Comparison of ENCODE assay signal across 14 cellular contexts in the genomic region with DNA sequence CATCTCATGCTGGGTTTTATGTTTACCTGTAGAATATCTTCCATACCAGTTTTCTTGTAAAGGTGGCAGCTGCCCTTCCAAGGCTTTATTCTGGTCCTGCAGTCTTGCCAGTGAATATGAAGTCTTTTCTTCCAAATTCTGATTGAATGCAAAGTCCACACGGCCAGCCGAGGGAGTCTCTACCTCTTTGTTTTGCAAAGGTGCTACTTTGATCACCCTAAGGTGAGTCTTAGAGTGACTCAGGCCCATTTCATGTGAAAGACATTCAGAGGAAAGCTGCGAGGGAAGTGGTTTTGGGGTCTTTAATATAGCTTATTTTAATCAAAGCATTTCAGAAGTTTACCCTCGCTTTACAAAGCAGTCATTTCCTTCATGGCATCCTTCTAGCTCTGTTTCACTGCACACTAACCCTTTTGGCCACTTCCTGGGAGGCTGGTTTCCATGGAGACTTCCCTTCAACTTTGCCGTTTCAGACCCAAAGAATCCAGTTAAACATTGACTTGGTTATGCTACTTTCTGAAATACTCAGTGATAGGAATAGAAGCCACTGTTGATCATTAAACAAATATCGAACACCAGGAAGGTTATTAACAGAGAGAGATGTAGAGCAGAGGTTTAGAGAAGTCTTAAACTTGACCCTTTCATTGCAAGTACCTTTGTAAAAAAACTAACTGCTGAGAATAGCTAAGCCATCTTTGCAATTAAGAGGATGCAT. TPM values are rescaled to one million over a fixed set of nuclear protein-coding genes. Genes with fewer than 3 reads are reported as not detected.
DNase-seq lines count a peak whose midpoint lies in the region; ATAC-seq and TF ChIP-seq lines count a peak whose summit lies in the region.
"Had no signal": no experiment of that assay in that cellular context is flagged by ENCODE, and none has a peak within 500 bp of the region (broad histone marks: within the 10 kb centered on the region; RNA-seq: fewer than 3 reads in every experiment).

A gene with protein sequence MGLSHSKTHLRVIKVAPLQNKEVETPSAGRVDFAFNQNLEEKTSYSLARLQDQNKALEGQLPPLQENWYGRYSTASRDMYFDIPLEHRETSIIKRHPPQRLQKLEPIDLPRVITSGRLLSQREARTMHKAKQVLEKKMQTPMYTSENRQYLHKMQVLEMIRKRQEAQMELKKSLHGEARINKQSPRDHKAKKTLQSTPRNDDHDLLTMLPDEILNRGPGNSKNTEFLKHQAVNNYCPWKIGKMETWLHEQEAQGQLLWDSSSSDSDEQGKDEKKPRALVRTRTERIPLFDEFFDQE (minus strand): TSS at position 391 of the 715 bp plus-strand sequence. CDS start 142 bp downstream, at position 249.

- TF ChIP-seq CTCF in Caco-2 (IDR thresholded peaks at IDR 0.05; ENCODE audit: insufficient read depth in 1 of 2, low read depth in 1 of 2, low read length in 1 of 2, severe bottlenecking in 1 of 2, unreplicated experiment in 1 of 2) (no peak), astrocyte of the spinal cord (IDR thresholded peaks at IDR 0.05; ENCODE audit: low read depth, low read length) (no peak)

- H3K9me3 Mint-ChIP-seq in Caco-2 (ENCODE audit: unreplicated experiment) = no peaks in the 10 kb centered on the region

- intact Hi-C loops in Caco-2 (cut with micrococcal nuclease; ENCODE audit: unreplicated experiment) (no loop called here), Right ventricle myocardium superior (cut with DNase I) (no loop called here)

- H3K4me3 ChIP-seq in Caco-2 (ENCODE audit: low read depth, low read length) = no peak within 1 kb of the TSS
- no peak within 1 kb of the TSS for H3K4me3 ChIP-seq in astrocyte of the spinal cord (ENCODE audit: low read depth, low read length)
- H3K4me3 ChIP-seq: SJSA1 had no signal

- no TSS peak for BruUV-seq in Caco-2 (replicated peaks; lab: Mats Ljungman, UMichigan)

- H3K36me3 ChIP-seq in Caco-2 (ENCODE audit: control insufficient read depth, insufficient read depth, low read length) = no peaks in the 10 kb centered on the region
- H3K36me3 ChIP-seq: SJSA1 had no signal

- no peaks in the 10 kb centered on the region for H3K27me3 Mint-ChIP-seq in Caco-2 (ENCODE audit: insufficient read depth, unreplicated experiment)

- in situ Hi-C loops in astrocyte of the spinal cord (cut with HindIII; ENCODE audit: low sequenced_read_pairs) = no loop called here

- no peaks in the 10 kb centered on the region for H3K9me3 ChIP-seq in Caco-2
- H3K9me3 ChIP-seq: SJSA1 had no signal

- POLR2A ChIA-PET in Caco-2 (lab: Charles Lee) = no interaction called here

- peaks cover 15% of the 10 kb centered on the region for H3K4me1 Mint-ChIP-seq in Caco-2 (ENCODE audit: low read depth, unreplicated experiment)

- no peaks in the 10 kb centered on the region for H3K36me3 Mint-ChIP-seq in Caco-2 (ENCODE audit: insufficient read depth, unreplicated experiment)

- H3K4me1 ChIP-seq in Caco-2 = peaks cover 13% of the 10 kb centered on the region; the same call in 1 of the 2 replicates
- H3K4me1 ChIP-seq: SJSA1 had no signal

- peak within 1 kb of the TSS; percentile 18 for H3K4me3 Mint-ChIP-seq in Caco-2 (ENCODE audit: unreplicated experiment)

- ATAC-seq in GM19397 (IDR thresholded peaks at IDR 0.05; ENCODE audit: unreplicated experiment) (peak; percentile 80), HG03064 (IDR thresholded peaks at IDR 0.05; ENCODE audit: low read depth, unreplicated experiment) (peak; percentile 69), Right ventricle myocardium superior (ENCODE audit: poor library complexity) (no peak)

- CTCF ChIA-PET in Caco-2 (lab: Charles Lee) = no interaction called here

- peak in 1 of 2 experiments; percentile 13 for DNase-seq in Caco-2
- peak; percentile 46 for DNase-seq in astrocyte of the spinal cord (ENCODE audit: low read depth, low spot score)
- no peak for DNase-seq in Right ventricle myocardium superior
- DNase-seq in dermis blood vessel endothelial cell = no peak
- no peak for DNase-seq in NAMALWA (ENCODE audit: low spot score)
- no peak for DNase-seq in midbrain (lab: John Stamatoyannopoulos, UW)
- DNase-seq: GOT3, NCI-H1436 treated with DMSO at 0.1 percent for 48 hours had no signal

- peak within 1 kb of the TSS; percentile 73 for H3K27ac Mint-ChIP-seq in Caco-2 (ENCODE audit: unreplicated experiment)

- H3K27me3 ChIP-seq in Caco-2 (replicated peaks; ENCODE audit: control insufficient read depth, insufficient read depth, low read length) = no peaks in the 10 kb centered on the region

RNA-seq across cellular contexts. Expression of the gene that starts here (rescaled TPM):
- 0.66 and 1.1 TPM in 2 replicates for total RNA-seq in Caco-2 (2022)
- total RNA-seq in Right ventricle myocardium superior = not detected
- 0.14 and 0.51 TPM in 2 replicates for total RNA-seq in dermis blood vessel endothelial cell
- total RNA-seq: endothelial cell of umbilical vein, lung microvascular endothelial cell, SJSA1, temporal lobe had no signal
